15 cellular contexts compared by ENCODE assay signal in the genomic region with DNA sequence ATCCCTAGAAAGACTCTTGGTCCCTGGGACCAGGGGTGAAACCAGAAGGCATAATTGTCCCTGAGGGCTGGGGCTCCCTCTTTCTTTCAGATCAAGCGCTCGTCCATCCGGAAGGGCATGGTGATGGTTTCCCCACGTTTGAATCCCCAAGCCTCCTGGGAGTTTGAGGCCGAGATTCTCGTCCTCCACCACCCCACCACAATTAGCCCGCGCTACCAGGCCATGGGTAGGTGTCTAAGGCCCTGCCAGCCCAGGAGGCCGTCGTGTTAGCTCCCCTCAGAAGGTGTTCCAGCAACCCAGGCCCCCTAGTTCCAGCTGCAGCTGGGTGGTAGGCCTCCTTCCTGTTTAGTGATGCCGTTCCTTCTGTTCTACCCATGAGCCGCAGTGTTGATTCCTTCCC. TPM values are rescaled to one million over a fixed set of nuclear protein-coding genes. Genes with fewer than 3 reads are reported as not detected.
A peak's percentile ranks its signal among the peaks of the same experiment; 100 is the strongest.
DNase-seq lines count a peak whose midpoint lies in the region; ATAC-seq and TF ChIP-seq lines count a peak whose summit lies in the region.
"Had no signal": no experiment of that assay in that cellular context is flagged by ENCODE, and none has a peak within 500 bp of the region (broad histone marks: within the 10 kb centered on the region; RNA-seq: fewer than 3 reads in every experiment).

No MANE protein-coding gene starts in this region.

- no peaks in the 10 kb centered on the region for H3K4me1 ChIP-seq in BE2C
- H3K4me1 ChIP-seq: A549 had no signal

- CTCF ChIA-PET in activated naive CD4-positive, alpha-beta T cell treated with anti-CD3 and anti-CD28 coated beads for 36 hours (lab: Charles Lee): interaction anchor here (0.6 kb wide), 1 partner anchor 36 kb away, joined by 3 read pairs; no protein-coding TSS in a partner anchor

- H3K9me3 ChIP-seq in BE2C: no peaks in the 10 kb centered on the region
- H3K9me3 ChIP-seq: A549 had no signal

- no peak for ATAC-seq in activated T-helper 17 cell treated with anti-CD3 and anti-CD28 coated beads, Interleukin-2, amount 50 U/mL, for 72 hours (replicated peaks)
- ATAC-seq in memory B cell (ENCODE audit: low read depth) (no peak), HG03442 (IDR thresholded peaks at IDR 0.05; ENCODE audit: unreplicated experiment) (no peak)
- ATAC-seq: A549, PC-3 had no signal

- H3K4me3 ChIP-seq in BE2C (ENCODE audit: low read depth, low read length): no peak overlapping the region
- H3K4me3 ChIP-seq: A549 had no signal

- TF ChIP-seq CTCF in BE2C (IDR thresholded peaks at IDR 0.05; ENCODE audit: low read depth, low read length): no peak

- no peaks in the 10 kb centered on the region for H3K27me3 Mint-ChIP-seq in activated naive CD4-positive, alpha-beta T cell treated with anti-CD3 and anti-CD28 coated beads, Interleukin-2, amount 50 U/mL, for 24 hours
- no peaks in the 10 kb centered on the region for H3K27me3 Mint-ChIP-seq in activated naive CD4-positive, alpha-beta T cell treated with anti-CD3 and anti-CD28 coated beads for 36 hours (ENCODE audit: low read depth)
- H3K27me3 Mint-ChIP-seq in activated T-helper 17 cell treated with anti-CD3 and anti-CD28 coated beads, Interleukin-2, amount 50 U/mL, for 72 hours: no peaks in the 10 kb centered on the region
- no peaks in the 10 kb centered on the region for H3K27me3 Mint-ChIP-seq in memory B cell

- H3K27me3 ChIP-seq in BE2C: no peaks in the 10 kb centered on the region

- no peak overlapping the region for H3K4me3 Mint-ChIP-seq in activated naive CD4-positive, alpha-beta T cell treated with anti-CD3 and anti-CD28 coated beads, Interleukin-2, amount 50 U/mL, for 24 hours
- no peak overlapping the region for H3K4me3 Mint-ChIP-seq in activated naive CD4-positive, alpha-beta T cell treated with anti-CD3 and anti-CD28 coated beads for 36 hours
- no peak overlapping the region for H3K4me3 Mint-ChIP-seq in activated T-helper 17 cell treated with anti-CD3 and anti-CD28 coated beads, Interleukin-2, amount 50 U/mL, for 72 hours
- no peak overlapping the region for H3K4me3 Mint-ChIP-seq in memory B cell

- intact Hi-C loops in activated naive CD4-positive, alpha-beta T cell treated with anti-CD3 and anti-CD28 coated beads for 36 hours (cut with micrococcal nuclease): no loop called here

- H3K27ac ChIP-seq in substantia nigra (ENCODE audit: low read depth, low read length, poor library complexity, severe bottlenecking): peak overlapping the region; percentile 100
- H3K27ac ChIP-seq: A549 had no signal

- no peaks in the 10 kb centered on the region for H3K9me3 Mint-ChIP-seq in activated naive CD4-positive, alpha-beta T cell treated with anti-CD3 and anti-CD28 coated beads, Interleukin-2, amount 50 U/mL, for 24 hours
- H3K9me3 Mint-ChIP-seq in activated naive CD4-positive, alpha-beta T cell treated with anti-CD3 and anti-CD28 coated beads for 36 hours: no peaks in the 10 kb centered on the region
- H3K9me3 Mint-ChIP-seq in activated T-helper 17 cell treated with anti-CD3 and anti-CD28 coated beads, Interleukin-2, amount 50 U/mL, for 72 hours: no peaks in the 10 kb centered on the region
- no peaks in the 10 kb centered on the region for H3K9me3 Mint-ChIP-seq in memory B cell

- peaks cover 10% of the 10 kb centered on the region for H3K36me3 Mint-ChIP-seq in activated naive CD4-positive, alpha-beta T cell treated with anti-CD3 and anti-CD28 coated beads, Interleukin-2, amount 50 U/mL, for 24 hours
- H3K36me3 Mint-ChIP-seq in activated naive CD4-positive, alpha-beta T cell treated with anti-CD3 and anti-CD28 coated beads for 36 hours (ENCODE audit: low read depth): peaks cover 44% of the 10 kb centered on the region
- peaks cover 100% of the 10 kb centered on the region for H3K36me3 Mint-ChIP-seq in activated T-helper 17 cell treated with anti-CD3 and anti-CD28 coated beads, Interleukin-2, amount 50 U/mL, for 72 hours (ENCODE audit: low read depth)
- peaks cover 34% of the 10 kb centered on the region for H3K36me3 Mint-ChIP-seq in memory B cell

- peaks cover 12% of the 10 kb centered on the region for H3K4me1 Mint-ChIP-seq in activated naive CD4-positive, alpha-beta T cell treated with anti-CD3 and anti-CD28 coated beads, Interleukin-2, amount 50 U/mL, for 24 hours
- H3K4me1 Mint-ChIP-seq in activated naive CD4-positive, alpha-beta T cell treated with anti-CD3 and anti-CD28 coated beads for 36 hours (ENCODE audit: low read depth): no peaks in the 10 kb centered on the region
- peaks cover 15% of the 10 kb centered on the region for H3K4me1 Mint-ChIP-seq in activated T-helper 17 cell treated with anti-CD3 and anti-CD28 coated beads, Interleukin-2, amount 50 U/mL, for 72 hours
- H3K4me1 Mint-ChIP-seq in memory B cell: peaks cover 11% of the 10 kb centered on the region

- H3K36me3 ChIP-seq in BE2C: peaks cover 94% of the 10 kb centered on the region

- peak overlapping the region; percentile 30 for H3K27ac Mint-ChIP-seq in activated naive CD4-positive, alpha-beta T cell treated with anti-CD3 and anti-CD28 coated beads, Interleukin-2, amount 50 U/mL, for 24 hours
- no peak overlapping the region for H3K27ac Mint-ChIP-seq in activated naive CD4-positive, alpha-beta T cell treated with anti-CD3 and anti-CD28 coated beads for 36 hours
- H3K27ac Mint-ChIP-seq in activated T-helper 17 cell treated with anti-CD3 and anti-CD28 coated beads, Interleukin-2, amount 50 U/mL, for 72 hours: peak overlapping the region; percentile 70
- H3K27ac Mint-ChIP-seq in memory B cell: peak overlapping the region; percentile 11

- DNase-seq in activated naive CD4-positive, alpha-beta T cell treated with anti-CD3 and anti-CD28 coated beads for 36 hours: no peak
- DNase-seq in memory B cell (ENCODE audit: low spot score in 2 of 2): no peak
- no peak for DNase-seq in substantia nigra (lab: John Stamatoyannopoulos, UW)
- DNase-seq in BE2C: no peak
- DNase-seq in foreskin melanocyte: no peak
- DNase-seq: DMS153, KG1, NCI-H1092 treated with DMSO at 0.1 percent for 48 hours, NCI-H1694, NCI-H69, PC-3 had no signal

RNA-seq across cellular contexts. Expression of a gene that starts 21.4 kb away (rescaled TPM):
- 100 to 1,000 TPM in 1 of 2 experiments, 10 to 100 TPM in 1; 98.9 to 107 TPM for total RNA-seq in activated naive CD4-positive, alpha-beta T cell treated with anti-CD3 and anti-CD28 coated beads for 36 hours
- 10 to 100 TPM; 70.6 to 92.3 TPM for total RNA-seq in activated T-helper 17 cell treated with anti-CD3 and anti-CD28 coated beads, Interleukin-2, amount 50 U/mL, for 72 hours
- polyA plus RNA-seq in BE2C (2012; ENCODE audit: insufficient read depth, insufficient read length, low read depth): 60.1 TPM

RNA-seq across cellular contexts. Expression of a gene that starts 26.4 kb away (rescaled TPM):
- total RNA-seq in activated naive CD4-positive, alpha-beta T cell treated with anti-CD3 and anti-CD28 coated beads for 36 hours: 10 to 100 TPM; 48.9 to 54.3 TPM
- total RNA-seq in activated T-helper 17 cell treated with anti-CD3 and anti-CD28 coated beads, Interleukin-2, amount 50 U/mL, for 72 hours: 100 to 1,000 TPM in 1 of 2 donors, 10 to 100 TPM in 1; 80.1 to 104 TPM
- 57.1 TPM for polyA plus RNA-seq in BE2C (2012; ENCODE audit: insufficient read depth, insufficient read length, low read depth)

RNA-seq across cellular contexts. Expression of a gene that starts 28.7 kb away (rescaled TPM):
- 100 to 1,000 TPM; 120 to 121 TPM for total RNA-seq in activated naive CD4-positive, alpha-beta T cell treated with anti-CD3 and anti-CD28 coated beads for 36 hours
- 100 to 1,000 TPM; 193 to 216 TPM for total RNA-seq in activated T-helper 17 cell treated with anti-CD3 and anti-CD28 coated beads, Interleukin-2, amount 50 U/mL, for 72 hours
- 68.5 TPM for polyA plus RNA-seq in BE2C (2012; ENCODE audit: insufficient read depth, insufficient read length, low read depth)

RNA-seq across cellular contexts. Expression of a gene that starts 45.4 kb away (rescaled TPM):
- total RNA-seq in activated naive CD4-positive, alpha-beta T cell treated with anti-CD3 and anti-CD28 coated beads for 36 hours: 100 to 1,000 TPM; 151 to 154 TPM
- total RNA-seq in activated T-helper 17 cell treated with anti-CD3 and anti-CD28 coated beads, Interleukin-2, amount 50 U/mL, for 72 hours: 100 to 1,000 TPM in 1 of 2 donors, 10 to 100 TPM in 1; 59.9 to 138 TPM
- 243 TPM for polyA plus RNA-seq in BE2C (2012; ENCODE audit: insufficient read depth, insufficient read length, low read depth)
